ENCODE assay signal across 8 cellular contexts in the genomic region with DNA sequence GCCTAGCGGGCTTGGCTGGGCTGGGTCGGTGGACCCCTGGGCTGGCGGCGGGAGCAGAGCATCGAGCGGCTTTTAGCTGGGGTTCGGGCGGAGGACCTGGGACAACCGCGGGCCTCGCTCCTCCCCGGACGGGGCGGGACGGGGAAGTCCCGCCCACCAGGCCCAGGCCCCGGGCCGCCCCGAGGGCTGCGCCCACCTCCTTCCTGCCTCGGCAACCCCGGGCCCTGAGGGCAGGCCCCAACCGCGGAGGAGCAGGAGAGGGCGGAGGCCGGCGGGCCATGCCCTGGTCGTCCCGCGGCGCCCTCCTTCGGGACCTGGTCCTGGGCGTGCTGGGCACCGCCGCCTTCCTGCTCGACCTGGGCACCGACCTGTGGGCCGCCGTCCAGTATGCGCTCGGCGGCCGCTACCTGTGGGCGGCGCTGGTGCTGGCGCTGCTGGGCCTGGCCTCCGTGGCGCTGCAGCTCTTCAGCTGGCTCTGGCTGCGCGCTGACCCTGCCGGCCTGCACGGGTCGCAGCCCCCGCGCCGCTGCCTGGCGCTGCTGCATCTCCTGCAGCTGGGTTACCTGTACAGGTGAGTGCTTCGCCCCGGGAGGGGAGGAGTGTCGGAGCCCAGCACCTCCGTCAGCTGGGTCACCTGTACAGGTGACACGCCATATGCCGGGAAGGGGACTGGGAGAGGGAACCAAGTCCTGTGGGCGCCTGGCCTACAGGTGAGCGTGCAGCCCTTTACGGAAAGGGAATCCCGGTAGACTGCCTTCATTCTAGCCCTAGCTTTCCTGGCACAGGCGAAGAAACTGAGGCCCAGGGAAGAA. TPM values are rescaled to one million over a fixed set of nuclear protein-coding genes. Genes with fewer than 3 reads are reported as not detected.
A peak's percentile ranks its signal among the peaks of the same experiment; 100 is the strongest.
DNase-seq lines count a peak whose midpoint lies in the region; ATAC-seq and TF ChIP-seq lines count a peak whose summit lies in the region.

A gene with protein sequence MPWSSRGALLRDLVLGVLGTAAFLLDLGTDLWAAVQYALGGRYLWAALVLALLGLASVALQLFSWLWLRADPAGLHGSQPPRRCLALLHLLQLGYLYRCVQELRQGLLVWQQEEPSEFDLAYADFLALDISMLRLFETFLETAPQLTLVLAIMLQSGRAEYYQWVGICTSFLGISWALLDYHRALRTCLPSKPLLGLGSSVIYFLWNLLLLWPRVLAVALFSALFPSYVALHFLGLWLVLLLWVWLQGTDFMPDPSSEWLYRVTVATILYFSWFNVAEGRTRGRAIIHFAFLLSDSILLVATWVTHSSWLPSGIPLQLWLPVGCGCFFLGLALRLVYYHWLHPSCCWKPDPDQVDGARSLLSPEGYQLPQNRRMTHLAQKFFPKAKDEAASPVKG (plus strand): TSS at position 182 of the 812 bp plus-strand sequence. CDS start 97 bp downstream, at position 279.

- no peak for DNase-seq in AG09319 (ENCODE audit: extremely low read depth, low read depth)
- peak; percentile 72 for DNase-seq in activated gamma-delta T cell (lab: John Stamatoyannopoulos, UW)
- DNase-seq in foreskin fibroblast: peak; percentile 61 to 91
- peak; percentile 63 for DNase-seq in superior temporal gyrus (ENCODE audit: extremely low spot score)

- peak; percentile 25 for TF ChIP-seq CTCF in AG09319 (IDR thresholded peaks at IDR 0.05; ENCODE audit: low read depth, low read length)
- peak; percentile 24 for TF ChIP-seq CTCF in foreskin fibroblast (IDR thresholded peaks at IDR 0.05; ENCODE audit: low read depth, low read length)
- TF ChIP-seq CTCF in neutrophil (IDR thresholded peaks at IDR 0.05): peak; percentile 92

- H3K36me3 ChIP-seq in neutrophil: peaks cover 24% of the 10 kb centered on the region

- peaks cover 54 to 56% of the 10 kb centered on the region in 2 experiments for H3K4me1 ChIP-seq in neutrophil (ENCODE audit: control insufficient read depth in 1 of 2, insufficient read depth in 1 of 2, low read depth in 1 of 2, low read length in 1 of 2)

- peak within 1 kb of the TSS; percentile 96 for H3K27ac ChIP-seq in neutrophil

- ATAC-seq in GM19035 (IDR thresholded peaks at IDR 0.05; ENCODE audit: unreplicated experiment) (peak; percentile 78), HG03354 (IDR thresholded peaks at IDR 0.05; ENCODE audit: poor library complexity, severe bottlenecking, unreplicated experiment) (peak; percentile 85)

- H3K9me3 ChIP-seq in neutrophil: no peaks in the 10 kb centered on the region

- H3K4me3 ChIP-seq in foreskin fibroblast (ENCODE audit: low read depth in 1 of 2, low read length in 2 of 2): peak within 1 kb of the TSS; percentile 76 to 80
- H3K4me3 ChIP-seq in neutrophil (ENCODE audit: low read depth in 1 of 2, low read length in 1 of 2): peak within 1 kb of the TSS; percentile 95 to 99

- H3K27me3 ChIP-seq in neutrophil: no peaks in the 10 kb centered on the region

TF ChIP-seq in PFSK-1, 5 proteins besides CTCF, POLR2A, EP300 and RAD21:
- TF ChIP-seq, protein P1, sequence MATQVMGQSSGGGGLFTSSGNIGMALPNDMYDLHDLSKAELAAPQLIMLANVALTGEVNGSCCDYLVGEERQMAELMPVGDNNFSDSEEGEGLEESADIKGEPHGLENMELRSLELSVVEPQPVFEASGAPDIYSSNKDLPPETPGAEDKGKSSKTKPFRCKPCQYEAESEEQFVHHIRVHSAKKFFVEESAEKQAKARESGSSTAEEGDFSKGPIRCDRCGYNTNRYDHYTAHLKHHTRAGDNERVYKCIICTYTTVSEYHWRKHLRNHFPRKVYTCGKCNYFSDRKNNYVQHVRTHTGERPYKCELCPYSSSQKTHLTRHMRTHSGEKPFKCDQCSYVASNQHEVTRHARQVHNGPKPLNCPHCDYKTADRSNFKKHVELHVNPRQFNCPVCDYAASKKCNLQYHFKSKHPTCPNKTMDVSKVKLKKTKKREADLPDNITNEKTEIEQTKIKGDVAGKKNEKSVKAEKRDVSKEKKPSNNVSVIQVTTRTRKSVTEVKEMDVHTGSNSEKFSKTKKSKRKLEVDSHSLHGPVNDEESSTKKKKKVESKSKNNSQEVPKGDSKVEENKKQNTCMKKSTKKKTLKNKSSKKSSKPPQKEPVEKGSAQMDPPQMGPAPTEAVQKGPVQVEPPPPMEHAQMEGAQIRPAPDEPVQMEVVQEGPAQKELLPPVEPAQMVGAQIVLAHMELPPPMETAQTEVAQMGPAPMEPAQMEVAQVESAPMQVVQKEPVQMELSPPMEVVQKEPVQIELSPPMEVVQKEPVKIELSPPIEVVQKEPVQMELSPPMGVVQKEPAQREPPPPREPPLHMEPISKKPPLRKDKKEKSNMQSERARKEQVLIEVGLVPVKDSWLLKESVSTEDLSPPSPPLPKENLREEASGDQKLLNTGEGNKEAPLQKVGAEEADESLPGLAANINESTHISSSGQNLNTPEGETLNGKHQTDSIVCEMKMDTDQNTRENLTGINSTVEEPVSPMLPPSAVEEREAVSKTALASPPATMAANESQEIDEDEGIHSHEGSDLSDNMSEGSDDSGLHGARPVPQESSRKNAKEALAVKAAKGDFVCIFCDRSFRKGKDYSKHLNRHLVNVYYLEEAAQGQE (IDR thresholded peaks at IDR 0.05; ENCODE audit: insufficient read depth in 1 of 2, low read depth in 2 of 2, low read length in 2 of 2): no peak
- peak; percentile 17 for TF ChIP-seq FOXP2 (optimal IDR thresholded peaks at IDR 0.05; ENCODE audit: borderline replicate concordance, extremely low read depth, extremely low read length, insufficient read depth)
- peak; percentile 25; the same call in 1 of the 2 replicates for TF ChIP-seq TAF1 (IDR thresholded peaks at IDR 0.05; ENCODE audit: borderline replicate concordance, insufficient read depth, low read length)
- no peak for TF ChIP-seq SIN3A (IDR thresholded peaks at IDR 0.05; ENCODE audit: borderline replicate concordance, insufficient read depth, low read length)
- TF ChIP-seq POLR2AphosphoS5 (IDR thresholded peaks at IDR 0.05; ENCODE audit: low read depth, low read length): peak; percentile 76
TF ChIP-seq in PFSK-1: peak in this region for 3.

RNA-seq across cellular contexts. Expression of the gene that starts here (rescaled TPM):
- 23.3 TPM for polyA plus RNA-seq in PFSK-1 (2012; ENCODE audit: insufficient read length, low read depth)

Comparison
In these comparisons a context has a peak if more than half of its experiments do, and no peak if none do; other contexts are left out.
1. CTCF ChIP-seq: peak in every context shown above with its lines; median percentile 92 in neutrophil; 25 in AG09319; 24 in foreskin fibroblast.